1 cellular context compared by ENCODE assay signal in the genomic region with DNA sequence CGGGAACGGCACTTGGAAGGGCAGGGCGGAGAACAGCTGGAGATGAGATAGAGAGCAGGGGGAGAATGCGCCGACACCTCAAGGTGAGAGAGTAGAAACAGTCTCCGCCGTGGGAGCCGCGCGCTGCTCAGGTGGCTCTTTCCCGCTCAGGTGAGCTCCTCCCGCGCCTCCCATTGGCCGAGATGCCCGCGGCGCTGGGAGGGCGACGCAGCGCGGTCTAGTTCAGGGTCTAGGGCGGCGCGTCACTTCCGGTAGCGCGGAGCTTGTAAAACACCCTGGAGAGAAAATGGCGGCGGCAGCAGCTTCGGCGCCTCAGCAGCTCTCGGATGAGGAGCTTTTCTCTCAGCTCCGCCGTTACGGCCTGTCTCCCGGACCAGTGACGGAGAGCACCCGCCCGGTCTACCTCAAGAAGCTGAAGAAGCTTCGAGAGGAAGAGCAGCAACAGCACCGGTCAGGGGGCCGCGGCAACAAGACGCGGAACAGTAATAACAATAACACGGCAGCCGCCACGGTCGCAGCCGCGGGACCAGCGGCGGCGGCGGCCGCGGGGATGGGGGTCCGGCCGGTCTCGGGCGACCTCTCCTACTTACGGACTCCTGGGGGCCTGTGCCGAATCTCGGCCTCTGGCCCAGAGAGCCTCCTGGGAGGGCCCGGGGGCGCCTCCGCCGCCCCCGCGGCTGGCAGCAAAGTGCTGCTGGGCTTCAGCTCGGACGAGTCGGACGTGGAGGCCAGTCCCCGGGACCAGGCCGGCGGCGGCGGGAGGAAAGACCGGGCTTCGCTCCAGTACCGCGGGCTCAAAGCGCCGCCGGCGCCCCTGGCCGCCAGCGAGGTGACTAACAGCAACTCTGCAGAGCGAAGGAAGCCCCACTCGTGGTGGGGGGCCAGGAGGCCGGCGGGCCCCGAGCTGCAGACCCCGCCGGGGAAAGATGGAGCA.
TF ChIP-seq lines count a peak whose summit lies in the region.

A gene (plus strand): TSS at position 273 of the 934 bp plus-strand sequence. CDS start 14 bp downstream, at position 287.

TF ChIP-seq in HepG2, 621 proteins besides CTCF, POLR2A, EP300 and RAD21 (continued from another document):
- TF ChIP-seq, protein P1, sequence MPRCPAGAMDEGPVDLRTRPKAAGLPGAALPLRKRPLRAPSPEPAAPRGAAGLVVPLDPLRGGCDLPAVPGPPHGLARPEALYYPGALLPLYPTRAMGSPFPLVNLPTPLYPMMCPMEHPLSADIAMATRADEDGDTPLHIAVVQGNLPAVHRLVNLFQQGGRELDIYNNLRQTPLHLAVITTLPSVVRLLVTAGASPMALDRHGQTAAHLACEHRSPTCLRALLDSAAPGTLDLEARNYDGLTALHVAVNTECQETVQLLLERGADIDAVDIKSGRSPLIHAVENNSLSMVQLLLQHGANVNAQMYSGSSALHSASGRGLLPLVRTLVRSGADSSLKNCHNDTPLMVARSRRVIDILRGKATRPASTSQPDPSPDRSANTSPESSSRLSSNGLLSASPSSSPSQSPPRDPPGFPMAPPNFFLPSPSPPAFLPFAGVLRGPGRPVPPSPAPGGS (CRISPR knock-in tag; IDR thresholded peaks at IDR 0.05): peak; percentile 100
- TF ChIP-seq ZNF562 (CRISPR knock-in tag; IDR thresholded peaks at IDR 0.05; ENCODE audit: borderline replicate concordance): peak; percentile 98; the same call in 1 of the 2 replicates
- TF ChIP-seq, protein P2, sequence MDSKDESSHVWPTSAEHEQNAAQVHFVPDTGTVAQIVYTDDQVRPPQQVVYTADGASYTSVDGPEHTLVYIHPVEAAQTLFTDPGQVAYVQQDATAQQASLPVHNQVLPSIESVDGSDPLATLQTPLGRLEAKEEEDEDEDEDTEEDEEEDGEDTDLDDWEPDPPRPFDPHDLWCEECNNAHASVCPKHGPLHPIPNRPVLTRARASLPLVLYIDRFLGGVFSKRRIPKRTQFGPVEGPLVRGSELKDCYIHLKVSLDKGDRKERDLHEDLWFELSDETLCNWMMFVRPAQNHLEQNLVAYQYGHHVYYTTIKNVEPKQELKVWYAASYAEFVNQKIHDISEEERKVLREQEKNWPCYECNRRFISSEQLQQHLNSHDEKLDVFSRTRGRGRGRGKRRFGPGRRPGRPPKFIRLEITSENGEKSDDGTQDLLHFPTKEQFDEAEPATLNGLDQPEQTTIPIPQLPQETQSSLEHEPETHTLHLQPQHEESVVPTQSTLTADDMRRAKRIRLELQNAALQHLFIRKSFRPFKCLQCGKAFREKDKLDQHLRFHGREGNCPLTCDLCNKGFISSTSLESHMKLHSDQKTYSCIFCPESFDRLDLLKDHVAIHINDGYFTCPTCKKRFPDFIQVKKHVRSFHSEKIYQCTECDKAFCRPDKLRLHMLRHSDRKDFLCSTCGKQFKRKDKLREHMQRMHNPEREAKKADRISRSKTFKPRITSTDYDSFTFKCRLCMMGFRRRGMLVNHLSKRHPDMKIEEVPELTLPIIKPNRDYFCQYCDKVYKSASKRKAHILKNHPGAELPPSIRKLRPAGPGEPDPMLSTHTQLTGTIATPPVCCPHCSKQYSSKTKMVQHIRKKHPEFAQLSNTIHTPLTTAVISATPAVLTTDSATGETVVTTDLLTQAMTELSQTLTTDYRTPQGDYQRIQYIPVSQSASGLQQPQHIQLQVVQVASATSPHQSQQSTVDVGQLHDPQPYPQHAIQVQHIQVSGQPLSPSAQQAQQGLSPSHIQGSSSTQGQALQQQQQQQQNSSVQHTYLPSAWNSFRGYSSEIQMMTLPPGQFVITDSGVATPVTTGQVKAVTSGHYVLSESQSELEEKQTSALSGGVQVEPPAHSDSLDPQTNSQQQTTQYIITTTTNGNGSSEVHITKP (CRISPR knock-in tag; IDR thresholded peaks at IDR 0.05; ENCODE audit: low read depth): peak; percentile 85
- peak; percentile 100 for TF ChIP-seq IKZF4 (CRISPR knock-in tag; IDR thresholded peaks at IDR 0.05; ENCODE audit: borderline replicate concordance, low read depth, not compliant biosample characterization)
- TF ChIP-seq, protein P3, sequence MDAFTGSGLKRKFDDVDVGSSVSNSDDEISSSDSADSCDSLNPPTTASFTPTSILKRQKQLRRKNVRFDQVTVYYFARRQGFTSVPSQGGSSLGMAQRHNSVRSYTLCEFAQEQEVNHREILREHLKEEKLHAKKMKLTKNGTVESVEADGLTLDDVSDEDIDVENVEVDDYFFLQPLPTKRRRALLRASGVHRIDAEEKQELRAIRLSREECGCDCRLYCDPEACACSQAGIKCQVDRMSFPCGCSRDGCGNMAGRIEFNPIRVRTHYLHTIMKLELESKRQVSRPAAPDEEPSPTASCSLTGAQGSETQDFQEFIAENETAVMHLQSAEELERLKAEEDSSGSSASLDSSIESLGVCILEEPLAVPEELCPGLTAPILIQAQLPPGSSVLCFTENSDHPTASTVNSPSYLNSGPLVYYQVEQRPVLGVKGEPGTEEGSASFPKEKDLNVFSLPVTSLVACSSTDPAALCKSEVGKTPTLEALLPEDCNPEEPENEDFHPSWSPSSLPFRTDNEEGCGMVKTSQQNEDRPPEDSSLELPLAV (CRISPR knock-in tag; conservative IDR thresholded peaks at IDR 0.05; ENCODE audit: low read depth): 0 out of 2 replicates have a peak, but pooled peaks have one; percentile 85
- peak; percentile 80; the same call in 1 of the 2 replicates for TF ChIP-seq ZBTB8A (CRISPR knock-in tag; IDR thresholded peaks at IDR 0.05; ENCODE audit: borderline replicate concordance, low read depth)
- TF ChIP-seq, protein P4, sequence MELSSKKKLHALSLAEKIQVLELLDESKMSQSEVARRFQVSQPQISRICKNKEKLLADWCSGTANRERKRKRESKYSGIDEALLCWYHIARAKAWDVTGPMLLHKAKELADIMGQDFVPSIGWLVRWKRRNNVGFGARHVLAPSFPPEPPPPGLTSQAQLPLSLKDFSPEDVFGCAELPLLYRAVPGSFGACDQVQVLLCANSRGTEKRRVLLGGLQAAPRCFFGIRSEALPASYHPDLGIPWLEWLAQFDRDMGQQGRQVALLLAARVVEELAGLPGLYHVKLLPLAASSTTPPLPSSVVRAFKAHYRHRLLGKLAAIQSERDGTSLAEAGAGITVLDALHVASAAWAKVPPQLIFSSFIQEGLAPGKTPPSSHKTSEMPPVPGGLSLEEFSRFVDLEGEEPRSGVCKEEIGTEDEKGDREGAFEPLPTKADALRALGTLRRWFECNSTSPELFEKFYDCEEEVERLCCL (CRISPR knock-in tag; IDR thresholded peaks at IDR 0.05; ENCODE audit: borderline replicate concordance): peak; percentile 99
- TF ChIP-seq SMC3 (IDR thresholded peaks at IDR 0.05; ENCODE audit: low read length): no peak
- TF ChIP-seq ZSCAN22 (CRISPR knock-in tag; IDR thresholded peaks at IDR 0.05): peak; percentile 91
- TF ChIP-seq ZNF850 (CRISPR knock-in tag; conservative IDR thresholded peaks at IDR 0.05): peak; percentile 77; the same call in 1 of the 2 replicates
- peak; percentile 37; the same call in 1 of the 2 replicates for TF ChIP-seq SMAD3 (CRISPR knock-in tag; IDR thresholded peaks at IDR 0.05)
- peak; percentile 66 for TF ChIP-seq ZBTB21 (CRISPR knock-in tag; IDR thresholded peaks at IDR 0.05)
- peak; percentile 91 for TF ChIP-seq PHF8 (CRISPR knock-in tag; IDR thresholded peaks at IDR 0.05)
- TF ChIP-seq ZNF746 (CRISPR knock-in tag; IDR thresholded peaks at IDR 0.05): peak; percentile 90
- peak; percentile 98 for TF ChIP-seq CAMTA2 (CRISPR knock-in tag; IDR thresholded peaks at IDR 0.05; ENCODE audit: borderline replicate concordance)
- peak; percentile 99 for TF ChIP-seq ZNF792 (CRISPR knock-in tag; IDR thresholded peaks at IDR 0.05)
- TF ChIP-seq, protein P5, sequence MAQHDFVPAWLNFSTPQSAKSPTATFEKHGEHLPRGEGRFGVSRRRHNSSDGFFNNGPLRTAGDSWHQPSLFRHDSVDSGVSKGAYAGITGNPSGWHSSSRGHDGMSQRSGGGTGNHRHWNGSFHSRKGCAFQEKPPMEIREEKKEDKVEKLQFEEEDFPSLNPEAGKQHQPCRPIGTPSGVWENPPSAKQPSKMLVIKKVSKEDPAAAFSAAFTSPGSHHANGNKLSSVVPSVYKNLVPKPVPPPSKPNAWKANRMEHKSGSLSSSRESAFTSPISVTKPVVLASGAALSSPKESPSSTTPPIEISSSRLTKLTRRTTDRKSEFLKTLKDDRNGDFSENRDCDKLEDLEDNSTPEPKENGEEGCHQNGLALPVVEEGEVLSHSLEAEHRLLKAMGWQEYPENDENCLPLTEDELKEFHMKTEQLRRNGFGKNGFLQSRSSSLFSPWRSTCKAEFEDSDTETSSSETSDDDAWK (CRISPR knock-in tag; IDR thresholded peaks at IDR 0.05): no peak
- TF ChIP-seq SP1 (IDR thresholded peaks at IDR 0.05): no peak
- peak; percentile 51; the same call in 1 of the 2 replicates for TF ChIP-seq SP1 (CRISPR knock-in tag; IDR thresholded peaks at IDR 0.05)
- TF ChIP-seq ZNF432 (CRISPR knock-in tag; IDR thresholded peaks at IDR 0.05; ENCODE audit: borderline replicate concordance): 0 out of 2 replicates have a peak, but pooled peaks have one; percentile 65
- TF ChIP-seq ZNF674 (CRISPR knock-in tag; IDR thresholded peaks at IDR 0.05; ENCODE audit: low read depth): peak; percentile 74; the same call in 1 of the 2 replicates
- peak; percentile 96 for TF ChIP-seq REXO4 (CRISPR knock-in tag; IDR thresholded peaks at IDR 0.05; ENCODE audit: borderline replicate concordance)
- peak; percentile 87 for TF ChIP-seq HDAC2 (CRISPR knock-in tag; IDR thresholded peaks at IDR 0.05)
- TF ChIP-seq PRMT3 (CRISPR knock-in tag; IDR thresholded peaks at IDR 0.05; ENCODE audit: borderline replicate concordance, low read depth): peak; percentile 98; the same call in 1 of the 2 replicates
- TF ChIP-seq, protein P6, sequence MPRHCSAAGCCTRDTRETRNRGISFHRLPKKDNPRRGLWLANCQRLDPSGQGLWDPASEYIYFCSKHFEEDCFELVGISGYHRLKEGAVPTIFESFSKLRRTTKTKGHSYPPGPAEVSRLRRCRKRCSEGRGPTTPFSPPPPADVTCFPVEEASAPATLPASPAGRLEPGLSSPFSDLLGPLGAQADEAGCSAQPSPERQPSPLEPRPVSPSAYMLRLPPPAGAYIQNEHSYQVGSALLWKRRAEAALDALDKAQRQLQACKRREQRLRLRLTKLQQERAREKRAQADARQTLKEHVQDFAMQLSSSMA (CRISPR knock-in tag; IDR thresholded peaks at IDR 0.05): peak; percentile 98
- TF ChIP-seq, protein P7, sequence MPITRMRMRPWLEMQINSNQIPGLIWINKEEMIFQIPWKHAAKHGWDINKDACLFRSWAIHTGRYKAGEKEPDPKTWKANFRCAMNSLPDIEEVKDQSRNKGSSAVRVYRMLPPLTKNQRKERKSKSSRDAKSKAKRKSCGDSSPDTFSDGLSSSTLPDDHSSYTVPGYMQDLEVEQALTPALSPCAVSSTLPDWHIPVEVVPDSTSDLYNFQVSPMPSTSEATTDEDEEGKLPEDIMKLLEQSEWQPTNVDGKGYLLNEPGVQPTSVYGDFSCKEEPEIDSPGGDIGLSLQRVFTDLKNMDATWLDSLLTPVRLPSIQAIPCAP (CRISPR knock-in tag; IDR thresholded peaks at IDR 0.05; ENCODE audit: low read depth): peak; percentile 97
- no peak for TF ChIP-seq NCOR1 (IDR thresholded peaks at IDR 0.05; ENCODE audit: borderline replicate concordance, low read length)
- TF ChIP-seq ZNF577 (CRISPR knock-in tag; IDR thresholded peaks at IDR 0.05; ENCODE audit: borderline replicate concordance, low read depth): peak; percentile 94; the same call in 1 of the 2 replicates
- no peak for TF ChIP-seq RAD51 (IDR thresholded peaks at IDR 0.05; ENCODE audit: borderline replicate concordance)
- peak; percentile 98 for TF ChIP-seq ZNF101 (CRISPR knock-in tag; IDR thresholded peaks at IDR 0.05; ENCODE audit: borderline replicate concordance, low read depth)
- TF ChIP-seq MAZ (IDR thresholded peaks at IDR 0.05; ENCODE audit: borderline replicate concordance, low read depth, low read length): no peak
- peak; percentile 98 for TF ChIP-seq MAZ (CRISPR knock-in tag; IDR thresholded peaks at IDR 0.05; ENCODE audit: low read depth)
- TF ChIP-seq, protein P8, sequence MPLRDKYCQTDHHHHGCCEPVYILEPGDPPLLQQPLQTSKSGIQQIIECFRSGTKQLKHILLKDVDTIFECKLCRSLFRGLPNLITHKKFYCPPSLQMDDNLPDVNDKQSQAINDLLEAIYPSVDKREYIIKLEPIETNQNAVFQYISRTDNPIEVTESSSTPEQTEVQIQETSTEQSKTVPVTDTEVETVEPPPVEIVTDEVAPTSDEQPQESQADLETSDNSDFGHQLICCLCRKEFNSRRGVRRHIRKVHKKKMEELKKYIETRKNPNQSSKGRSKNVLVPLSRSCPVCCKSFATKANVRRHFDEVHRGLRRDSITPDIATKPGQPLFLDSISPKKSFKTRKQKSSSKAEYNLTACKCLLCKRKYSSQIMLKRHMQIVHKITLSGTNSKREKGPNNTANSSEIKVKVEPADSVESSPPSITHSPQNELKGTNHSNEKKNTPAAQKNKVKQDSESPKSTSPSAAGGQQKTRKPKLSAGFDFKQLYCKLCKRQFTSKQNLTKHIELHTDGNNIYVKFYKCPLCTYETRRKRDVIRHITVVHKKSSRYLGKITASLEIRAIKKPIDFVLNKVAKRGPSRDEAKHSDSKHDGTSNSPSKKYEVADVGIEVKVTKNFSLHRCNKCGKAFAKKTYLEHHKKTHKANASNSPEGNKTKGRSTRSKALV (CRISPR knock-in tag; IDR thresholded peaks at IDR 0.05): peak; percentile 87
